In the genomic region with DNA sequence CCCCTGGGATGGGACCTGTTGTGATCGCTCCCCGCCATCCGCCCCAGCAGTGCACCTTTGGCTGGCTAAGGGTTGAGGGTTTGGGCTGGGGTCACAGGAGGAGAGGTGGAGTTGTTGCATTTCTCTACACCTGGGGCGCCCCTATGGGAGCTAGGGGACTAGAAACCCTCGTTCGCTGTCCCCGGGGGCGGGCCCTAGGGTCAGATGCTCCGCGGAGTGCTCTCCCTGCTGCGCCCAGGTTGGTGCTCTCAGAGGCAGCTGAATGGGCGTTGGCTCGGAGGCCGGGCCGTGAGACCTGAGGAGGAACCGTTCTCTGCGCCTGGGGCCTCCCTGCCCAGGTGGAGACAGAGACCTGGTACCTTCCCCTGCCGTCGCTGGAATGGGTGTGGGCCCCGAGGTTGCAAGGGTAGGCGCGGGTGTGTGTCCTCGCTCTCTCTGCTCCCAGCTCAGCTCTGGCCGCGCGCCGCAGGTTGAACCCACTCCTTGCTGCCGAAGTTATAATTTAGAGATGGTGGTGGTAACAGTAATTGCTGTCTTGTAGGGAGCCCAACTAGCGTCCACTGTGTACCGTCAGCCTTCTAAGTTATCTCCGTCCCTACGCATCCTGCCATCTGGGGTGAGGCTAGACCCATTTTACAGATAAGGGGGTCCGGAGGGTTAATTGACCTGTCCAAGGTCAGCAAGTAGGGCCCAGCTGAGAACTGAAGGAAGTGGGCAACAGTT, we compare ENCODE assay signal across 8 cellular contexts. TPM values are rescaled to one million over a fixed set of nuclear protein-coding genes. Genes with fewer than 3 reads are reported as not detected.
DNase-seq lines count a peak whose midpoint lies in the region; ATAC-seq and TF ChIP-seq lines count a peak whose summit lies in the region.

No MANE protein-coding gene starts in this region.

- H2AFZ ChIP-seq in fibroblast of lung (ENCODE audit: low read length) (no peak overlapping the region), parathyroid adenoma (peak overlapping the region; percentile 99)

- H4K20me1 ChIP-seq in fibroblast of lung (ENCODE audit: control insufficient read depth, extremely low read depth, insufficient read depth, low read length) = no peaks in the 10 kb centered on the region

- ATAC-seq in GM18867 (IDR thresholded peaks at IDR 0.05; ENCODE audit: unreplicated experiment) (peak; percentile 7), GM21528 (IDR thresholded peaks at IDR 0.05; ENCODE audit: low FRiP score, unreplicated experiment) (no peak)

- H3K9me3 ChIP-seq in HUES6 (ENCODE audit: control insufficient read depth, insufficient read depth, low read depth, low read length) = no peaks in the 10 kb centered on the region
- H3K9me3 ChIP-seq in fibroblast of lung (ENCODE audit: control insufficient read depth, insufficient read depth, low read depth, low read length) = no peaks in the 10 kb centered on the region
- no peaks in the 10 kb centered on the region for H3K9me3 ChIP-seq in parathyroid adenoma (ENCODE audit: control insufficient read depth, low read length)

- TF ChIP-seq CTCF in fibroblast of lung (conservative IDR thresholded peaks at IDR 0.05 in 1 of 2, IDR thresholded peaks at IDR 0.05 in 1 of 2; ENCODE audit: low read depth in 1 of 2, low read length in 2 of 2) (no peak), parathyroid adenoma (IDR thresholded peaks at IDR 0.05) (no peak)

- H3K4me1 ChIP-seq in HUES6 (ENCODE audit: control insufficient read depth, insufficient read depth, low read length) = peaks cover 37% of the 10 kb centered on the region
- H3K4me1 ChIP-seq in fibroblast of lung (ENCODE audit: control insufficient read depth, extremely low read depth, insufficient read depth, low read length) = peaks cover 16% of the 10 kb centered on the region
- peaks cover 4% of the 10 kb centered on the region for H3K4me1 ChIP-seq in parathyroid adenoma

- H3K36me3 ChIP-seq in HUES6 (ENCODE audit: control insufficient read depth, insufficient read depth, low read length) = no peaks in the 10 kb centered on the region
- no peaks in the 10 kb centered on the region for H3K36me3 ChIP-seq in fibroblast of lung (ENCODE audit: control insufficient read depth, insufficient read depth, low read length)
- H3K36me3 ChIP-seq in parathyroid adenoma (ENCODE audit: control insufficient read depth, insufficient read depth, low read length) = no peaks in the 10 kb centered on the region

- H3K9ac ChIP-seq in HUES6 (ENCODE audit: low read length) = peak overlapping the region; percentile 96
- H3K9ac ChIP-seq in fibroblast of lung (ENCODE audit: insufficient read depth, low read length) = peak overlapping the region; percentile 88
- H3K9ac ChIP-seq in parathyroid adenoma = peak overlapping the region; percentile 72

- H3K27me3 ChIP-seq in HUES6 (ENCODE audit: control insufficient read depth, insufficient read depth, low read length) = no peaks in the 10 kb centered on the region
- no peaks in the 10 kb centered on the region for H3K27me3 ChIP-seq in fibroblast of lung (ENCODE audit: control insufficient read depth, insufficient read depth, low read length)
- no peaks in the 10 kb centered on the region for H3K27me3 ChIP-seq in parathyroid adenoma (ENCODE audit: control insufficient read depth, insufficient read depth, low read length)

- H3K27ac ChIP-seq in HUES6 (ENCODE audit: low read depth, low read length) = peak overlapping the region; percentile 35; the same call in 1 of the 2 replicates
- peak overlapping the region; percentile 70 for H3K27ac ChIP-seq in fibroblast of lung (ENCODE audit: insufficient read depth, low read length)
- H3K27ac ChIP-seq in parathyroid adenoma = no peak overlapping the region

- H3K4me2 ChIP-seq in fibroblast of lung (ENCODE audit: extremely low read depth, insufficient read depth, low read length) (peak overlapping the region; percentile 92), parathyroid adenoma (ENCODE audit: low read length) (peak overlapping the region; percentile 87)

- peaks cover 57% of the 10 kb centered on the region for H3K79me2 ChIP-seq in fibroblast of lung (ENCODE audit: control insufficient read depth, insufficient read depth, low read length)
- peaks cover 32% of the 10 kb centered on the region for H3K79me2 ChIP-seq in parathyroid adenoma

- H3K4me3 ChIP-seq in HUES6 (ENCODE audit: low read depth, low read length) = peak overlapping the region; percentile 92
- peak overlapping the region; percentile 65 to 99 (median 92) for H3K4me3 ChIP-seq in fibroblast of lung (replicated peaks in 1 of 4; ENCODE audit: control extremely low read depth in 1 of 4, insufficient read depth in 1 of 4, low read depth in 3 of 4, low read length in 4 of 4)
- H3K4me3 ChIP-seq in parathyroid adenoma (ENCODE audit: low read depth, low read length) = peak overlapping the region; percentile 97

- DNase-seq in activated T-cell treated with anti-CD3 and anti-CD28 coated beads for 24 hours (ENCODE audit: low read depth) (peak; percentile 13), fibroblast of lung (ENCODE audit: low read depth in 2 of 2) (no peak), NCI-H2196 treated with DMSO at 0.1 percent for 48 hours (lab: John Stamatoyannopoulos, UW; ENCODE audit: unreplicated experiment) (no peak), NCI-H1436 treated with DMSO at 0.1 percent for 48 hours (lab: John Stamatoyannopoulos, UW) (no peak)

RNA-seq across cellular contexts. Expression of a gene that starts 1.0 kb away (rescaled TPM):
- total RNA-seq in fibroblast of lung = 51.6 and 81.7 TPM in 2 replicates
- polyA plus RNA-seq in fibroblast of lung = 47.9 and 105 TPM in 2 replicates
- polyA plus RNA-seq in fibroblast of lung (2012) = 58.4 and 119 TPM in 2 replicates
- 157 and 358 TPM in 2 replicates for polyA minus RNA-seq in fibroblast of lung (ENCODE audit: low replicate concordance)
